ENCODE assay signal across 8 cellular contexts in the genomic region with DNA sequence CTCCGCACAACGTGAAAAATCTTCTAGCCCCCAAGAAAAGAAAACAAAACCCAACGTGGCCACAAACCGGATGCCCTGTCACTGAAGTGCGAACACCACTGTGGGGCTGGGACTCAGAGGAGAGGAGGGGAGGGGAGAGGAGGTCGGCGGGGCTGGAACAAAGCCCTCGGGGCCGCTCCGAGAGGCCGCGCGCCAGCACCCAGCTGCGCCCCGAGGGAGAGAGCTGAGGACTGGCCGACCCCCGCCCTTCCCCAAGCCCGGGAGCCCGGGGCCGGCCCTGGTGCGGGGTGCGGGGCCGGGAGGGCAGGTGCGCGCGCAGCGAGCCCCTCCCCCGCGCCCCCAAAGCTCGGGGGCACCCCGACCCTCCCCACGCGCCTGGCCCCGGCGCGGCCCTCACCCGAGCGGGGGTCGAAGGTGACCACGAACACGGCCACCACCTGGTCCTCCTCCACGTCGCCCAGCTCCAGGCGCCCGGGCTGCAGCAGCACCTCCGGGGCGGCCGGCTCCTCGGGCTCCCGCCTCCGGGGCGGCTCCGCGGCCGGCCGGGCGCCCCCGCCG. TPM values are rescaled to one million over a fixed set of nuclear protein-coding genes. Genes with fewer than 3 reads are reported as not detected.
A peak's percentile ranks its signal among the peaks of the same experiment; 100 is the strongest.
DNase-seq lines count a peak whose midpoint lies in the region; ATAC-seq, FAIRE-seq and TF ChIP-seq lines count a peak whose summit lies in the region.

No MANE protein-coding gene starts in this region.

- CTCF ChIA-PET in GM12878 (lab: Yijun Ruan, JAX), result interaction anchor here (0.8 to 4.2 kb wide), 7 partner anchors 14 to 52 kb away, joined by 3 to 36 read pairs (median 8); a partner anchor contains a TSS

- BruUV-seq in GM12878 (replicated peaks; lab: Mats Ljungman, UMichigan), result no TSS peak

- peak; percentile 74 for TF ChIP-seq POLR2A in GM12878 (IDR thresholded peaks at IDR 0.05; ENCODE audit: low read depth, low read length)

- WGBS in GM12878 (ENCODE audit: insufficient coverage, insufficient replicate concordance, low lambda C conversion rate, missing lambda C conversion rate), result 0% methylated on average over 6 of the region's 59 CpGs

- peak; percentile 82 for FAIRE-seq in GM12878 (lab: Jason Lieb, UNC)

- H3K4me3 ChIP-seq in GM12878, result peak overlapping the region; percentile 76; the same call in 1 of the 2 replicates

- H3K9ac ChIP-seq in GM12878 (ENCODE audit: control insufficient read depth, insufficient read depth, low read length), result peak overlapping the region; percentile 64

- no peaks in the 10 kb centered on the region for H3K9me3 ChIP-seq in GM12878 (replicated peaks; ENCODE audit: control insufficient read depth, insufficient read depth, low read length)

- RAD21 ChIA-PET in GM12878 (lab: Charles Lee; ENCODE audit: unreplicated experiment), result interaction anchor here (1.2 to 3.7 kb wide), 5 partner anchors 8 to 47 kb away, joined by 3 to 16 read pairs (median 4); a partner anchor contains a TSS

- H3K79me2 ChIP-seq in GM12878 (ENCODE audit: control insufficient read depth, insufficient read depth, low read length), result peaks cover 23% of the 10 kb centered on the region

- in situ Hi-C loops in GM12878 (cut with MboI), result no loop called here

- SMC1A ChIA-PET in GM12878 (lab: Charles Lee; ENCODE audit: uncharacterized antibody, unreplicated experiment), result interaction anchor here (0.6 to 2.2 kb wide), 9 partner anchors 12 to 107 kb away, joined by 3 to 9 read pairs (median 3); no protein-coding TSS in a partner anchor

- DNase-seq in DMS79 treated with DMSO at 0.1 percent for 48 hours (lab: John Stamatoyannopoulos, UW) (peak; percentile 30), GM20000 (ENCODE audit: low spot score) (peak; percentile 92), HPDE6-E6E7 (ENCODE audit: extremely low spot score) (peak; percentile 13), T-helper 22 cell (ENCODE audit: low read depth) (peak; percentile 63), GM12878 (ENCODE audit: low read depth, low spot score) (peak; percentile 20), iPS-NIHi7 (ENCODE audit: extremely low spot score) (peak; percentile 63), occipital lobe (lab: John Stamatoyannopoulos, UW) (no peak)
- DNase-seq in stimulated activated CD4-positive, alpha-beta T cell treated with anti-CD3 and anti-CD28 coated beads, Interleukin-15, amount 100 ng/mL, for 1 hour (ENCODE audit: low read depth in 1 of 2, low spot score in 1 of 2), result peak; percentile 36 to 46

- no peak overlapping the region for H3K4me2 ChIP-seq in GM12878 (ENCODE audit: control insufficient read depth, insufficient read depth)

- no peak for TF ChIP-seq EP300 in GM12878 (IDR thresholded peaks at IDR 0.05; ENCODE audit: borderline replicate concordance in 1 of 2, control insufficient read depth in 1 of 2, low read depth in 2 of 2, low read length in 2 of 2)

- POLR2A ChIA-PET in GM12878 (lab: Charles Lee), result interaction anchor here (0.8 to 0.9 kb wide), 2 partner anchors 36 to 143 kb away, joined by 3 read pairs; no protein-coding TSS in a partner anchor

- H4K20me1 ChIP-seq in GM12878 (ENCODE audit: control insufficient read depth, insufficient read depth), result no peaks in the 10 kb centered on the region

- peaks cover 4% of the 10 kb centered on the region; the same call in 1 of the 2 replicates for H3K4me1 ChIP-seq in GM12878 (ENCODE audit: control insufficient read depth, insufficient read depth, low read length)

- TF ChIP-seq RAD21 in GM12878 (IDR thresholded peaks at IDR 0.05; ENCODE audit: insufficient read depth, low read depth, low read length), result no peak

- peaks cover 0 to 2% of the 10 kb centered on the region in 2 experiments; a peak in 1 of 4 replicates for H3K27me3 ChIP-seq in GM12878 (replicated peaks in 1 of 2; ENCODE audit: control insufficient read depth in 2 of 2, insufficient read depth in 2 of 2, low read length in 1 of 2)

- peak; percentile 91 for ATAC-seq in GM12878

- no peak for TF ChIP-seq CTCF in GM20000 (IDR thresholded peaks at IDR 0.05; ENCODE audit: extremely low read depth, missing control alignments)
- TF ChIP-seq CTCF in GM12878 (IDR thresholded peaks at IDR 0.05 in 2 of 3, conservative IDR thresholded peaks at IDR 0.05 in 1 of 3; ENCODE audit: control insufficient read depth in 2 of 3, extremely low read depth in 1 of 3, insufficient read depth in 1 of 3, low read depth in 3 of 3, low read length in 3 of 3), result no peak

- intact Hi-C loops in GM12878 (cut with micrococcal nuclease; ENCODE audit: unreplicated experiment), result loop anchor here (2.0 kb wide), 1 partner anchor 37 kb away; a partner anchor contains a TSS

- no peaks in the 10 kb centered on the region for H3K36me3 ChIP-seq in GM12878 (ENCODE audit: control insufficient read depth in 2 of 2, insufficient read depth in 2 of 2, low read length in 1 of 2)

- peak overlapping the region; percentile 49 for H3K27ac ChIP-seq in GM12878 (ENCODE audit: control insufficient read depth, insufficient read depth)

- peak overlapping the region; percentile 45 for H2AFZ ChIP-seq in GM12878 (ENCODE audit: control insufficient read depth, low read depth, low read length)

TF ChIP-seq in GM12878, 131 proteins besides CTCF, POLR2A, EP300 and RAD21 (continues in another document):
- no peak for TF ChIP-seq YBX1 (IDR thresholded peaks at IDR 0.05)
- no peak for TF ChIP-seq PML (IDR thresholded peaks at IDR 0.05; ENCODE audit: low read length)
- TF ChIP-seq NR2F1 (conservative IDR thresholded peaks at IDR 0.05), result peak; percentile 56
- peak; percentile 64; the same call in 1 of the 2 replicates for TF ChIP-seq MXI1 (IDR thresholded peaks at IDR 0.05; ENCODE audit: low read depth, low read length)
- TF ChIP-seq TCF7 (IDR thresholded peaks at IDR 0.05; ENCODE audit: borderline replicate concordance), result no peak
- TF ChIP-seq, protein P1, sequence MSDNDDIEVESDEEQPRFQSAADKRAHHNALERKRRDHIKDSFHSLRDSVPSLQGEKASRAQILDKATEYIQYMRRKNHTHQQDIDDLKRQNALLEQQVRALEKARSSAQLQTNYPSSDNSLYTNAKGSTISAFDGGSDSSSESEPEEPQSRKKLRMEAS (IDR thresholded peaks at IDR 0.05; ENCODE audit: low read depth, low read length), result 0 out of 2 replicates have a peak, but pooled peaks have one; percentile 29
- TF ChIP-seq SMAD1 (IDR thresholded peaks at IDR 0.05; ENCODE audit: low read depth, partially characterized antibody), result no peak

RNA-seq across cellular contexts. Expression of a gene that starts 0.4 kb away (rescaled TPM):
- 101 and 106 TPM in 2 replicates for total RNA-seq in GM12878 (2013; cell fraction: nucleolus; rRNA removed)
- total RNA-seq in GM12878 (2014; rRNA removed) (28.0 and 33.8 TPM in 2 replicates), GM12878 (2014; rRNA removed; fragmentation: Illumina TruSeq; extraction: Trizol) (29.7 and 30.6 TPM in 2 replicates), GM12878 (2021) (33.3 and 35.9 TPM in 2 replicates), occipital lobe (47.7 TPM)
- polyA plus RNA-seq in GM12878 (2011; ENCODE audit: low read depth), result 18.6 TPM
- polyA plus RNA-seq in GM12878 (2011; rRNA removed) (47.0 and 57.7 TPM in 2 replicates), GM12878 (2014; fragmentation: Illumina TruSeq; extraction: Trizol) (32.2 and 40.7 TPM in 2 replicates), GM12878 (2014; fragmentation: Nextera tagmentation; extraction: Ambion mirVana) (1 to 10 TPM; 3.5 to 7.9 TPM), GM12878 (2014; rRNA removed) (20.2 and 25.3 TPM in 2 replicates), GM12878 (2016; fragmentation: Nextera tagmentation; extraction: Ambion mirVana) (1 to 10 TPM; 2.7 to 3.0 TPM)
- polyA plus RNA-seq in GM12878 (2011; cell fraction: cytosol; rRNA removed), result 27.5 and 33.5 TPM in 2 replicates
- polyA plus RNA-seq in GM12878 (2011; cell fraction: nucleus; rRNA removed), result 81.6 and 84.6 TPM in 2 replicates
- 22.8 and 29.9 TPM in 2 replicates for polyA plus RNA-seq in GM12878 (2012)
- 65.6 and 73.2 TPM in 2 replicates for polyA minus RNA-seq in GM12878 (2011; rRNA and poly(A)+ RNA removed)
- 18.3 and 19.3 TPM in 2 replicates for polyA minus RNA-seq in GM12878 (2011; cell fraction: cytosol; rRNA and poly(A)+ RNA removed)
- 36.0 and 36.5 TPM in 2 replicates for polyA minus RNA-seq in GM12878 (2011; cell fraction: nucleus; rRNA and poly(A)+ RNA removed)

RNA-seq across cellular contexts. Expression of a gene that starts 6.6 kb away (rescaled TPM):
- 0.71 TPM in 1 of 2 replicates, not detected in the other for total RNA-seq in GM12878 (2013; cell fraction: nucleolus; rRNA removed)
- total RNA-seq in GM12878 (2014; rRNA removed), result not detected in 2 replicates
- total RNA-seq in GM12878 (2014; rRNA removed; fragmentation: Illumina TruSeq; extraction: Trizol), result not detected in 2 replicates
- total RNA-seq in GM12878 (2021), result 0.24 TPM in 1 of 2 replicates, not detected in the other
- not detected for polyA plus RNA-seq in GM12878 (2011; ENCODE audit: low read depth)
- 0.03 and 0.12 TPM in 2 replicates for polyA plus RNA-seq in GM12878 (2011; rRNA removed)
- not detected in 2 replicates for polyA plus RNA-seq in GM12878 (2011; cell fraction: cytosol; rRNA removed)
- polyA plus RNA-seq in GM12878 (2011; cell fraction: nucleus; rRNA removed), result 0.09 TPM in 1 of 2 replicates, not detected in the other
- 0.04 and 0.07 TPM in 2 replicates for polyA plus RNA-seq in GM12878 (2012)
- polyA plus RNA-seq in GM12878 (2014; fragmentation: Illumina TruSeq; extraction: Trizol), result 0.03 TPM in 1 of 2 replicates, not detected in the other
- polyA plus RNA-seq in GM12878 (2014; fragmentation: Nextera tagmentation; extraction: Ambion mirVana), result under 1 TPM in 1 of 2 experiments, not detected in 1; 0.02 TPM
- polyA plus RNA-seq in GM12878 (2014; rRNA removed), result not detected in 2 replicates
- polyA plus RNA-seq in GM12878 (2016; fragmentation: Nextera tagmentation; extraction: Ambion mirVana), result not detected
- not detected in 2 replicates for polyA minus RNA-seq in GM12878 (2011; rRNA and poly(A)+ RNA removed)
- polyA minus RNA-seq in GM12878 (2011; cell fraction: cytosol; rRNA and poly(A)+ RNA removed), result not detected in 2 replicates
- polyA minus RNA-seq in GM12878 (2011; cell fraction: nucleus; rRNA and poly(A)+ RNA removed), result not detected in 2 replicates
- total RNA-seq in occipital lobe, result 0.16 TPM

RNA-seq across cellular contexts. Expression of a gene that starts 36.6 kb away (rescaled TPM):
- total RNA-seq in GM12878 (2013; cell fraction: nucleolus; rRNA removed), result 285 and 310 TPM in 2 replicates
- total RNA-seq in GM12878 (2014; rRNA removed), result 214 and 257 TPM in 2 replicates
- total RNA-seq in GM12878 (2014; rRNA removed; fragmentation: Illumina TruSeq; extraction: Trizol), result 363 and 370 TPM in 2 replicates
- total RNA-seq in GM12878 (2021), result 186 and 191 TPM in 2 replicates
- polyA plus RNA-seq in GM12878 (2011; ENCODE audit: low read depth), result 257 TPM
- polyA plus RNA-seq in GM12878 (2011; rRNA removed), result 197 and 267 TPM in 2 replicates
- polyA plus RNA-seq in GM12878 (2011; cell fraction: cytosol; rRNA removed), result 84.4 and 93.4 TPM in 2 replicates
- 92.0 and 102 TPM in 2 replicates for polyA plus RNA-seq in GM12878 (2011; cell fraction: nucleus; rRNA removed)
- 219 and 234 TPM in 2 replicates for polyA plus RNA-seq in GM12878 (2012)
- 467 and 621 TPM in 2 replicates for polyA plus RNA-seq in GM12878 (2014; fragmentation: Illumina TruSeq; extraction: Trizol)
- 100 to 1,000 TPM; 802 to 998 TPM for polyA plus RNA-seq in GM12878 (2014; fragmentation: Nextera tagmentation; extraction: Ambion mirVana)
- polyA plus RNA-seq in GM12878 (2014; rRNA removed), result 286 and 329 TPM in 2 replicates
- 100 to 1,000 TPM; 638 to 646 TPM for polyA plus RNA-seq in GM12878 (2016; fragmentation: Nextera tagmentation; extraction: Ambion mirVana)
- polyA minus RNA-seq in GM12878 (2011; rRNA and poly(A)+ RNA removed), result 51.5 and 76.1 TPM in 2 replicates
- 27.3 and 30.9 TPM in 2 replicates for polyA minus RNA-seq in GM12878 (2011; cell fraction: cytosol; rRNA and poly(A)+ RNA removed)
- polyA minus RNA-seq in GM12878 (2011; cell fraction: nucleus; rRNA and poly(A)+ RNA removed), result 65.2 and 94.9 TPM in 2 replicates
- total RNA-seq in occipital lobe, result 79.9 TPM
